ENCODE assay signal across 1 cellular context in genomic region chr14:24255931-24256696, GRCh38.
TF ChIP-seq lines count a peak whose summit lies in the region.

No MANE protein-coding gene starts in this region.

TF ChIP-seq in HepG2, 621 proteins besides CTCF, POLR2A, EP300 and RAD21 (continues in another document):
- TF ChIP-seq ESRRA (CRISPR knock-in tag; IDR thresholded peaks at IDR 0.05; ENCODE audit: low read depth) (peak; percentile 92), NFE2L1 (CRISPR knock-in tag; IDR thresholded peaks at IDR 0.05; ENCODE audit: borderline replicate concordance) (0 out of 2 replicates have a peak, but pooled peaks have one; percentile 49), TCF12 (IDR thresholded peaks at IDR 0.05) (no peak), TCF12 (CRISPR knock-in tag; IDR thresholded peaks at IDR 0.05) (0 out of 2 replicates have a peak, but pooled peaks have one; percentile 43), NR2C2 (CRISPR knock-in tag; IDR thresholded peaks at IDR 0.05; ENCODE audit: borderline replicate concordance) (peak; percentile 67; the same call in 1 of the 2 replicates), ZNF281 (CRISPR knock-in tag; IDR thresholded peaks at IDR 0.05; ENCODE audit: borderline replicate concordance) (peak; percentile 67; the same call in 1 of the 2 replicates), ZNF572 (CRISPR knock-in tag; IDR thresholded peaks at IDR 0.05) (peak; percentile 85), YEATS4 (CRISPR knock-in tag; IDR thresholded peaks at IDR 0.05; ENCODE audit: borderline replicate concordance) (no peak), ZNF709 (CRISPR knock-in tag; IDR thresholded peaks at IDR 0.05) (peak; percentile 76), TFDP2 (CRISPR knock-in tag; IDR thresholded peaks at IDR 0.05) (no peak), HNF4G (IDR thresholded peaks at IDR 0.05; ENCODE audit: borderline replicate concordance, low read depth, low read length) (peak; percentile 82), HNF4G (CRISPR knock-in tag; IDR thresholded peaks at IDR 0.05; ENCODE audit: borderline replicate concordance, low read depth) (no peak; the same call in 1 of the 2 replicates), TEAD3 (CRISPR knock-in tag; optimal IDR thresholded peaks at IDR 0.05; ENCODE audit: borderline replicate concordance) (peak; percentile 23), EED (CRISPR knock-in tag; IDR thresholded peaks at IDR 0.05) (peak; percentile 68; the same call in 1 of the 2 replicates), ZNF441 (CRISPR knock-in tag; IDR thresholded peaks at IDR 0.05; ENCODE audit: borderline replicate concordance) (no peak), ZNF431 (CRISPR knock-in tag; IDR thresholded peaks at IDR 0.05; ENCODE audit: borderline replicate concordance, low read depth) (0 out of 2 replicates have a peak, but pooled peaks have one; percentile 74), PAX8 (CRISPR knock-in tag; IDR thresholded peaks at IDR 0.05; ENCODE audit: borderline replicate concordance) (peak; percentile 61; the same call in 1 of the 2 replicates), ZNF335 (CRISPR knock-in tag; IDR thresholded peaks at IDR 0.05) (no peak), NR2F1 (CRISPR knock-in tag; IDR thresholded peaks at IDR 0.05) (peak in 1 of 2 experiments; percentile 80; a peak in 1 of 4 replicates), RARA (CRISPR knock-in tag; IDR thresholded peaks at IDR 0.05) (peak; percentile 81), ZBTB34 (CRISPR knock-in tag; IDR thresholded peaks at IDR 0.05) (peak; percentile 69; the same call in 1 of the 2 replicates), SOX6 (IDR thresholded peaks at IDR 0.05) (no peak), SOX6 (CRISPR knock-in tag; IDR thresholded peaks at IDR 0.05) (peak; percentile 90), ZNF331 (CRISPR knock-in tag; IDR thresholded peaks at IDR 0.05) (peak; percentile 52; the same call in 1 of the 2 replicates), ZFP62 (CRISPR knock-in tag; IDR thresholded peaks at IDR 0.05) (no peak), ZNF318 (CRISPR knock-in tag; IDR thresholded peaks at IDR 0.05) (peak; percentile 91), MTA1 (CRISPR knock-in tag; IDR thresholded peaks at IDR 0.05; ENCODE audit: borderline replicate concordance) (peak; percentile 97; the same call in 1 of the 2 replicates), TOPORS (CRISPR knock-in tag; IDR thresholded peaks at IDR 0.05) (peak; percentile 49), ARHGAP35 (CRISPR knock-in tag; IDR thresholded peaks at IDR 0.05; ENCODE audit: borderline replicate concordance) (0 out of 2 replicates have a peak, but pooled peaks have one; percentile 23), ATF2 (CRISPR knock-in tag; IDR thresholded peaks at IDR 0.05) (0 out of 2 replicates have a peak, but pooled peaks have one; percentile 28), ZNF605 (CRISPR knock-in tag; IDR thresholded peaks at IDR 0.05) (peak; percentile 82), ZBTB44 (CRISPR knock-in tag; IDR thresholded peaks at IDR 0.05) (no peak), REST (IDR thresholded peaks at IDR 0.05; ENCODE audit: borderline replicate concordance in 1 of 2, low read depth in 1 of 2, low read length in 2 of 2) (no peak), ZFX (CRISPR knock-in tag; IDR thresholded peaks at IDR 0.05; ENCODE audit: low read depth) (peak; percentile 34; the same call in 1 of the 2 replicates), HNF1B (CRISPR knock-in tag; IDR thresholded peaks at IDR 0.05) (peak; percentile 73; the same call in 1 of the 2 replicates), KLF13 (CRISPR knock-in tag; IDR thresholded peaks at IDR 0.05) (0 out of 2 replicates have a peak, but pooled peaks have one; percentile 10)
